ENCODE assay signal across 15 cellular contexts in genomic region chr1:74396942-74397341, GRCh38.
A peak's percentile ranks its signal among the peaks of the same experiment; 100 is the strongest.
DNase-seq lines count a peak whose midpoint lies in the region; ATAC-seq, FAIRE-seq and TF ChIP-seq lines count a peak whose summit lies in the region.
"Had no signal": no experiment of that assay in that cellular context is flagged by ENCODE, and none has a peak within 500 bp of the region (broad histone marks: within the 10 kb centered on the region; RNA-seq: fewer than 3 reads in every experiment).

No MANE protein-coding gene starts in this region.

- no peaks in the 10 kb centered on the region for H3K9me3 Mint-ChIP-seq in astrocyte (ENCODE audit: unreplicated experiment)
- no peaks in the 10 kb centered on the region for H3K9me3 Mint-ChIP-seq in nephron progenitor cell
- peaks cover 0 to 3% (median 0%) of the 10 kb centered on the region in 9 donors for H3K9me3 Mint-ChIP-seq in naive thymus-derived CD8-positive, alpha-beta T cell
- H3K9me3 Mint-ChIP-seq: activated naive CD8-positive, alpha-beta T cell treated with anti-CD3 and anti-CD28 coated beads, Interleukin-2, amount 10 ng/mL, durations not matched to agents 7 days and 5 days had no signal

- H3K4me3 Mint-ChIP-seq in astrocyte (ENCODE audit: unreplicated experiment) (no peak overlapping the region), nephron progenitor cell (peak overlapping the region; percentile 53)
- H3K4me3 Mint-ChIP-seq in naive thymus-derived CD8-positive, alpha-beta T cell = no peak overlapping the region
- H3K4me3 Mint-ChIP-seq: activated naive CD8-positive, alpha-beta T cell treated with anti-CD3 and anti-CD28 coated beads, Interleukin-2, amount 10 ng/mL, durations not matched to agents 7 days and 5 days; T-helper 17 cell had no signal

- no peaks in the 10 kb centered on the region for H3K79me2 ChIP-seq in astrocyte (ENCODE audit: insufficient read depth, low read length)

- intact Hi-C loops in posterior vena cava (cut with DNase I) = no loop called here

- TF ChIP-seq CTCF in astrocyte (IDR thresholded peaks at IDR 0.05; ENCODE audit: insufficient read depth, low read depth, low read length) (no peak), nephron progenitor cell (IDR thresholded peaks at IDR 0.05) (no peak)

- peak overlapping the region; percentile 29 for H3K27ac Mint-ChIP-seq in astrocyte (ENCODE audit: unreplicated experiment)
- peak overlapping the region; percentile 95 for H3K27ac Mint-ChIP-seq in nephron progenitor cell
- peak overlapping the region in 1 of 10 donors; percentile 15 for H3K27ac Mint-ChIP-seq in naive thymus-derived CD8-positive, alpha-beta T cell
- H3K27ac Mint-ChIP-seq: activated naive CD8-positive, alpha-beta T cell treated with anti-CD3 and anti-CD28 coated beads, Interleukin-2, amount 10 ng/mL, durations not matched to agents 7 days and 5 days; T-helper 17 cell had no signal

- no peak overlapping the region for H3K4me3 ChIP-seq in astrocyte (ENCODE audit: insufficient read depth, low read depth, low read length)
- H3K4me3 ChIP-seq: BLaER1, tibial artery had no signal

- no peaks in the 10 kb centered on the region for H3K9me3 ChIP-seq in astrocyte (ENCODE audit: insufficient read depth, low read depth, low read length)
- H3K9me3 ChIP-seq: BLaER1, tibial artery had no signal

- H3K36me3 Mint-ChIP-seq in astrocyte (ENCODE audit: low read depth, unreplicated experiment) (no peaks in the 10 kb centered on the region), nephron progenitor cell (ENCODE audit: low read depth) (no peaks in the 10 kb centered on the region)
- no peaks in the 10 kb centered on the region for H3K36me3 Mint-ChIP-seq in naive thymus-derived CD8-positive, alpha-beta T cell
- H3K36me3 Mint-ChIP-seq: activated naive CD8-positive, alpha-beta T cell treated with anti-CD3 and anti-CD28 coated beads, Interleukin-2, amount 10 ng/mL, durations not matched to agents 7 days and 5 days had no signal

- no peaks in the 10 kb centered on the region for H3K27me3 ChIP-seq in astrocyte (ENCODE audit: insufficient read depth, low read length)
- H3K27me3 ChIP-seq: BLaER1, tibial artery had no signal

- ATAC-seq in GM19023 (IDR thresholded peaks at IDR 0.05; ENCODE audit: unreplicated experiment) = peak; percentile 52
- peak; percentile 46 for ATAC-seq in HG02870 (IDR thresholded peaks at IDR 0.05; ENCODE audit: unreplicated experiment)
- ATAC-seq in GM21515 (IDR thresholded peaks at IDR 0.05; ENCODE audit: unreplicated experiment) = no peak
- ATAC-seq in naive thymus-derived CD8-positive, alpha-beta T cell = no peak
- ATAC-seq: HepG2, T-helper 17 cell had no signal

- no peaks in the 10 kb centered on the region for H3K36me3 ChIP-seq in astrocyte (ENCODE audit: insufficient read depth, low read length)
- H3K36me3 ChIP-seq: BLaER1, tibial artery had no signal

- FAIRE-seq in astrocyte (lab: Jason Lieb, UNC) = no peak
- FAIRE-seq: HepG2 had no signal

- no peaks in the 10 kb centered on the region for H3K4me1 ChIP-seq in astrocyte (ENCODE audit: insufficient read depth, low read length)
- H3K4me1 ChIP-seq: BLaER1 had no signal

- H3K27ac ChIP-seq in astrocyte (ENCODE audit: low read depth, low read length) = no peak overlapping the region
- H3K27ac ChIP-seq: BLaER1, tibial artery had no signal

- POLR2A ChIA-PET in naive thymus-derived CD8-positive, alpha-beta T cell (lab: Charles Lee) = no interaction called here

- H3K4me1 Mint-ChIP-seq in astrocyte (ENCODE audit: low read depth, unreplicated experiment) (peaks cover 21% of the 10 kb centered on the region), nephron progenitor cell (peaks cover 32% of the 10 kb centered on the region)
- peaks cover 0 to 6% (median 0%) of the 10 kb centered on the region in 4 donors for H3K4me1 Mint-ChIP-seq in naive thymus-derived CD8-positive, alpha-beta T cell
- H3K4me1 Mint-ChIP-seq: activated naive CD8-positive, alpha-beta T cell treated with anti-CD3 and anti-CD28 coated beads, Interleukin-2, amount 10 ng/mL, durations not matched to agents 7 days and 5 days; T-helper 17 cell had no signal

- no peaks in the 10 kb centered on the region for H4K20me1 ChIP-seq in astrocyte (ENCODE audit: insufficient read depth, low read length)
- H4K20me1 ChIP-seq: BLaER1 had no signal

- no peak overlapping the region for H3K9ac ChIP-seq in astrocyte (ENCODE audit: low read length)
- H3K9ac ChIP-seq: BLaER1 had no signal

- DNase-seq in astrocyte (ENCODE audit: low read depth) = no peak
- DNase-seq in nephron progenitor cell = peak; percentile 15
- DNase-seq in hepatic stellate cell (ENCODE audit: low spot score) = no peak
- DNase-seq in naive thymus-derived CD8-positive, alpha-beta T cell = no peak
- no peak for DNase-seq in posterior vena cava (ENCODE audit: low spot score)
- DNase-seq: activated naive CD8-positive, alpha-beta T cell treated with anti-CD3 and anti-CD28 coated beads, Interleukin-2, amount 10 ng/mL, durations not matched to agents 7 days and 5 days; GDM1; NCI-H2029; T-helper 17 cell had no signal

- no peak overlapping the region for H3K4me2 ChIP-seq in astrocyte (ENCODE audit: low read length)
- H3K4me2 ChIP-seq: BLaER1 had no signal

- H3K27me3 Mint-ChIP-seq in astrocyte (ENCODE audit: low read depth, unreplicated experiment) = no peaks in the 10 kb centered on the region
- peaks cover 2% of the 10 kb centered on the region for H3K27me3 Mint-ChIP-seq in nephron progenitor cell (ENCODE audit: low read depth, poor library complexity)
- H3K27me3 Mint-ChIP-seq in naive thymus-derived CD8-positive, alpha-beta T cell = peaks cover 0 to 5% (median 3%) of the 10 kb centered on the region in 5 donors
- H3K27me3 Mint-ChIP-seq: activated naive CD8-positive, alpha-beta T cell treated with anti-CD3 and anti-CD28 coated beads, Interleukin-2, amount 10 ng/mL, durations not matched to agents 7 days and 5 days; T-helper 17 cell had no signal

- no peak overlapping the region for H2AFZ ChIP-seq in astrocyte (ENCODE audit: low read depth, low read length)

Comparison
In these comparisons a context has a peak if more than half of its experiments do, and no peak if none do; other contexts are left out.
1. ATAC-seq: peak in GM19023 (single experiment) and HG02870 (single experiment); none in GM21515 (single experiment) and naive thymus-derived CD8-positive, alpha-beta T cell (0 of 2).